ENCODE assay signal across 1 cellular context in genomic region chr16:87854907-87855683, GRCh38.
TF ChIP-seq lines count a peak whose summit lies in the region.

No MANE protein-coding gene starts in this region.

TF ChIP-seq in H1, 55 proteins besides CTCF, POLR2A, EP300 and RAD21 (continued from another document):
- TF ChIP-seq TEAD4 (IDR thresholded peaks at IDR 0.05; ENCODE audit: low read depth, low read length) (no peak), ATF2 (IDR thresholded peaks at IDR 0.05; ENCODE audit: low read length) (no peak), SAP30 (IDR thresholded peaks at IDR 0.05; ENCODE audit: insufficient read depth, insufficient replicate concordance, low read length) (no peak), PHF8 (conservative IDR thresholded peaks at IDR 0.05; ENCODE audit: low read depth, low read length) (no peak), SP2 (IDR thresholded peaks at IDR 0.05; ENCODE audit: low read length) (no peak), NRF1 (IDR thresholded peaks at IDR 0.05; ENCODE audit: low read depth, low read length) (no peak), E2F6 (IDR thresholded peaks at IDR 0.05) (no peak), CHD7 (IDR thresholded peaks at IDR 0.05; ENCODE audit: insufficient replicate concordance, low read length) (no peak), BRCA1 (IDR thresholded peaks at IDR 0.05; ENCODE audit: low read depth, low read length) (no peak), RFX5 (IDR thresholded peaks at IDR 0.05; ENCODE audit: borderline replicate concordance, low read depth, low read length) (no peak), BCL11A (IDR thresholded peaks at IDR 0.05; ENCODE audit: low read depth in 2 of 2, low read length in 2 of 2) (no peak), ATF3 (IDR thresholded peaks at IDR 0.05; ENCODE audit: insufficient read depth, low read depth, low read length) (no peak), KDM5A (IDR thresholded peaks at IDR 0.05; ENCODE audit: low read length) (no peak), POU5F1 (IDR thresholded peaks at IDR 0.05; ENCODE audit: low read depth, low read length) (no peak), SIN3A (conservative IDR thresholded peaks at IDR 0.05 in 1 of 2, IDR thresholded peaks at IDR 0.05 in 1 of 2; ENCODE audit: low read depth in 1 of 2, low read length in 2 of 2) (no peak), TBP (IDR thresholded peaks at IDR 0.05; ENCODE audit: low read depth, low read length) (no peak)
